In genomic region chr17:51677875-51678274, GRCh38 we compare ENCODE assay signal across 8 cellular contexts.
"Had no signal": no experiment of that assay in that cellular context is flagged by ENCODE, and none has a peak within 500 bp of the region (broad histone marks: within the 10 kb centered on the region; RNA-seq: fewer than 3 reads in every experiment).

No MANE protein-coding gene starts in this region.

- H3K4me3 ChIP-seq: GM12878 had no signal

- FAIRE-seq: G401.6, GM12878, GM12891, GM12892, GM18507, GM19239 had no signal

- ATAC-seq: GM12878 had no signal

- DNase-seq: GDM1, GF-D8 had no signal
